In the genomic region with DNA sequence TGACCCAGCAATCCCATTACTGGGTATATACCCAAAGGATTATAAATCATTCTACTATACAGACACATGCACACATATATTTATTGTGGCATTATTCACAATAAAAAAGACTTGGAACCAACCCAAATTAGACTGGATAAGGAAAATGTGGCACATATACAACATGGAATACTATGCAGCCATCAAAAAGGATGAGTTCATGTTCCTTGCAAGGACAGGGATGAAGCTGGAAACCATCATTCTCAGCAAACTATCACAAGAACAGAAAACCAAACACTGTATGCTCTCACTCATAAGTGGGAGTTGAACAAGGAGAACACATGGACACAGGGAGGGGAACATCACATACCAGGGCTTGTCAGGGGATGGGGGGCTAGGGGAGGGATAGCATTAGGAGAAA, we compare ENCODE assay signal across 20 cellular contexts. TPM values are rescaled to one million over a fixed set of nuclear protein-coding genes. Genes with fewer than 3 reads are reported as not detected.
"Had no signal": no experiment of that assay in that cellular context is flagged by ENCODE, and none has a peak within 500 bp of the region (broad histone marks: within the 10 kb centered on the region; RNA-seq: fewer than 3 reads in every experiment).

No MANE protein-coding gene starts in this region.

RNA-seq across cellular contexts. Expression of gene DSPP, which starts 34.0 kb away (rescaled TPM):
- total RNA-seq: activated CD4-positive, alpha-beta T cell treated with anti-CD3 and anti-CD28 coated beads for 36 hours; activated CD4-positive, alpha-beta T cell treated with anti-CD3 and anti-CD28 coated beads, Interleukin-2, amount 10 ng/mL, durations not matched to agents 7 days and 5 days; activated CD8-positive, alpha-beta memory T cell treated with anti-CD3 and anti-CD28 coated beads for 36 hours; activated CD8-positive, alpha-beta T cell treated with anti-CD3 and anti-CD28 coated beads for 36 hours; activated naive CD4-positive, alpha-beta T cell treated with anti-CD3 and anti-CD28 coated beads for 36 hours; activated naive CD8-positive, alpha-beta T cell treated with anti-CD3 and anti-CD28 coated beads, Interleukin-2, amount 10 ng/mL, durations not matched to agents 7 days and 5 days; activated T-cell treated with anti-CD3 and anti-CD28 coated beads, Interleukin-2, amount 50 U/mL, for 4 hours; activated T-cell treated with anti-CD3 and anti-CD28 coated beads, Interleukin-2, amount 50 U/mL, for 72 hours; activated T-helper 1 cell treated with anti-CD3 and anti-CD28 coated beads, Interleukin-12 subunit alpha, Interleukin-12 subunit beta, Interleukin-2, Interleukin-4 antibody, amounts not matched to agents 30 ng/mL and 10 ng/mL and 1 ng/mL, durations not matched to agents 14 hours and 24 hours and 36 hours; activated T-helper 17 cell treated with anti-CD3 and anti-CD28 coated beads, Interleukin-2, amount 50 U/mL, for 72 hours; astrocyte; body of pancreas; bronchial epithelial cell; cardiac muscle cell; chondrocyte; T-cell; T-helper 1 cell treated with Interleukin-12 subunit alpha and Interleukin-12 subunit beta and Interleukin-4 antibody, amounts not matched to agents 30 ng/mL and 1 ng/mL, for 36 hours; T-helper 17 cell; T-helper 2 cell treated with Interferon-gamma antibody and Interleukin-4, amounts not matched to agents 100 ng/mL and 5 ng/mL, for 36 hours; WTC11 had no signal
- polyA plus RNA-seq: cardiac muscle cell had no signal

RNA-seq across cellular contexts. Expression of gene SPARCL1, which starts 45.2 kb away (rescaled TPM):
- total RNA-seq: activated CD4-positive, alpha-beta T cell treated with anti-CD3 and anti-CD28 coated beads for 36 hours; activated CD4-positive, alpha-beta T cell treated with anti-CD3 and anti-CD28 coated beads, Interleukin-2, amount 10 ng/mL, durations not matched to agents 7 days and 5 days; activated CD8-positive, alpha-beta memory T cell treated with anti-CD3 and anti-CD28 coated beads for 36 hours; activated CD8-positive, alpha-beta T cell treated with anti-CD3 and anti-CD28 coated beads for 36 hours; activated naive CD4-positive, alpha-beta T cell treated with anti-CD3 and anti-CD28 coated beads for 36 hours; activated naive CD8-positive, alpha-beta T cell treated with anti-CD3 and anti-CD28 coated beads, Interleukin-2, amount 10 ng/mL, durations not matched to agents 7 days and 5 days; activated T-cell treated with anti-CD3 and anti-CD28 coated beads, Interleukin-2, amount 50 U/mL, for 72 hours; activated T-helper 1 cell treated with anti-CD3 and anti-CD28 coated beads, Interleukin-12 subunit alpha, Interleukin-12 subunit beta, Interleukin-2, Interleukin-4 antibody, amounts not matched to agents 30 ng/mL and 10 ng/mL and 1 ng/mL, durations not matched to agents 14 hours and 24 hours and 36 hours; bronchial epithelial cell; cardiac muscle cell; T-helper 1 cell treated with Interleukin-12 subunit alpha and Interleukin-12 subunit beta and Interleukin-4 antibody, amounts not matched to agents 30 ng/mL and 1 ng/mL, for 36 hours; T-helper 17 cell; T-helper 2 cell treated with Interferon-gamma antibody and Interleukin-4, amounts not matched to agents 100 ng/mL and 5 ng/mL, for 36 hours had no signal
- polyA plus RNA-seq: cardiac muscle cell had no signal
